18 cellular contexts compared by ENCODE assay signal in the genomic region with DNA sequence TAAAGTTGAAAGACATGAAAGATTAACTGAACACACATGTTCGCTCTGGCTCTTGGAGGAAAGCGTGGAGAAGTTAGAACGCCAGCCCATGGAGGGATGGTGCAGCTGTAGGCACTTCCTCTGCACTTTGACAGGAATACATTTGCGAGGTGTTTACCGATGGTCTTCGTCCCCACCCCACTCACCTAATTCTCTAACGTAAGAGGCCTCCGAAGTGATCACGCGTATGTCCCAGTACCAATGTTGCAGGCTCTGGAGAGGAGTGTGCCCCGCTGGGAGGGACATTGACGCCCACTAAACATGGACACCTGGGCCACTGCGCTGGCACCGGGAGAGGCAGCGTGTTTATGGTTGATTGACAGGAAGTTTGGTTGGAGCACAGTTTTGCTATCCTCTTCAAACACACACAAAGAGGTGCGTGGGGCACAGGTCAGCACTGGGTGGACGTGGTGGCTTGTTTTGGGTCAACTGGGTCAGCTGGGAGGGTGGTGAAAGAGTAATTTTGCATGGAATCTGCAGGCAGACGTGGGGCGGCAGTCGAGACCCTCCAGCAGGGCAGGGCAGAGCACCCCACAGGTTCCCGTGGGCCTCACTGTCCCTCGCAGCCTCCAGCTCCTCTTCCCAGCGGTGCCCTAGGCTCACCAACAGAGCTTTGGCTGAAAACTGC.
"Had no signal": no experiment of that assay in that cellular context is flagged by ENCODE, and none has a peak within 500 bp of the region (broad histone marks: within the 10 kb centered on the region; RNA-seq: fewer than 3 reads in every experiment).

No MANE protein-coding gene starts in this region.

- H3K27ac Mint-ChIP-seq: activated B cell treated with CpG ODN at 0.5 μM for 24 hours; activated CD4-positive, alpha-beta T cell treated with anti-CD3 and anti-CD28 coated beads, Interleukin-2, amount 10 ng/mL, durations not matched to agents 7 days and 5 days; activated naive CD4-positive, alpha-beta T cell treated with anti-CD3 and anti-CD28 coated beads for 36 hours; activated T-helper 17 cell treated with anti-CD3 and anti-CD28 coated beads, Interleukin-2, amount 50 U/mL, for 72 hours had no signal

- H3K9me3 ChIP-seq: ascending aorta, breast epithelium, tibial nerve had no signal

- H3K27ac ChIP-seq: ascending aorta, breast epithelium, parathyroid adenoma, SJSA1, tibial nerve had no signal

- DNase-seq: activated B cell treated with CpG ODN at 0.5 μM for 24 hours; activated CD4-positive, alpha-beta T cell treated with anti-CD3 and anti-CD28 coated beads, Interleukin-2, amount 10 ng/mL, durations not matched to agents 7 days and 5 days; activated naive CD4-positive, alpha-beta T cell treated with anti-CD3 and anti-CD28 coated beads for 36 hours; cerebellar nuclear complex; dermis blood vessel endothelial cell; left ventricle myocardium superior; mesenchymal stem cell; stimulated activated CD4-positive, alpha-beta T cell treated with anti-CD3 and anti-CD28 coated beads, Interleukin-15, amount 100 ng/mL, for 24 hours; stimulated activated CD4-positive, alpha-beta T cell treated with anti-CD3 and anti-CD28 coated beads, Interleukin-4, amount 100 ng/mL, for 1 hour; stimulated activated naive CD4-positive, alpha-beta T cell; substantia nigra; T-helper 2 cell had no signal

- ATAC-seq: activated T-helper 17 cell treated with anti-CD3 and anti-CD28 coated beads, Interleukin-2, amount 50 U/mL, for 72 hours; left ventricle myocardium superior had no signal

- H3K79me2 ChIP-seq: parathyroid adenoma had no signal

- H3K27me3 Mint-ChIP-seq: activated B cell treated with CpG ODN at 0.5 μM for 24 hours; activated CD4-positive, alpha-beta T cell treated with anti-CD3 and anti-CD28 coated beads, Interleukin-2, amount 10 ng/mL, durations not matched to agents 7 days and 5 days; activated T-helper 17 cell treated with anti-CD3 and anti-CD28 coated beads, Interleukin-2, amount 50 U/mL, for 72 hours had no signal

- H3K36me3 ChIP-seq: ascending aorta, breast epithelium, SJSA1, tibial nerve had no signal

- H3K9ac ChIP-seq: parathyroid adenoma had no signal

- H3K4me3 ChIP-seq: ascending aorta, breast epithelium, SJSA1, tibial nerve had no signal

- H2AFZ ChIP-seq: parathyroid adenoma had no signal

- H3K4me1 Mint-ChIP-seq: activated B cell treated with CpG ODN at 0.5 μM for 24 hours; activated CD4-positive, alpha-beta T cell treated with anti-CD3 and anti-CD28 coated beads, Interleukin-2, amount 10 ng/mL, durations not matched to agents 7 days and 5 days had no signal

- H3K9me3 Mint-ChIP-seq: activated B cell treated with CpG ODN at 0.5 μM for 24 hours had no signal

- H3K27me3 ChIP-seq: ascending aorta, SJSA1, tibial nerve had no signal

- H3K4me1 ChIP-seq: ascending aorta, parathyroid adenoma, SJSA1, tibial nerve had no signal

- H3K4me3 Mint-ChIP-seq: activated B cell treated with CpG ODN at 0.5 μM for 24 hours; activated CD4-positive, alpha-beta T cell treated with anti-CD3 and anti-CD28 coated beads, Interleukin-2, amount 10 ng/mL, durations not matched to agents 7 days and 5 days; activated naive CD4-positive, alpha-beta T cell treated with anti-CD3 and anti-CD28 coated beads for 36 hours; activated T-helper 17 cell treated with anti-CD3 and anti-CD28 coated beads, Interleukin-2, amount 50 U/mL, for 72 hours had no signal
